In the genomic region with DNA sequence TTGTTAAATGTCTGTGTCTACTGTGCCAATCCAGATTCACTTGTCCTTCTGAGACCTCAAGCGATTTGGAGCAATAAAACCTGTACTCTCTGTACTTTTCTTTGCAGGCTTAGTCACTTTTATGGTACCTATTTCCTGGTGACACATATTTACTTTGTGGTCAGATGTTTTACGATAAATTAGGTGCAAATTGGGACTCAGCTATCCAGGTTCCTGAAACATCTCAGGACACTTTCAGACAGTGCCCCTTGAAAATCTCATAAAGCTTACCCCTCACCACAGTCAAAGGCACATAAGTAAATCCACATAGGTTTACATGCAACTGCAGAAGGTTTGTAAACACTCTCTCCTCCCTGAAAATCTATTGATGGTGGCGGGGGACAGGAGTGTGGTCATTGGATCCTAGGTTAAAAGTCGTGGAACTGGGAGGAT, we compare ENCODE assay signal across 13 cellular contexts.
DNase-seq lines count a peak whose midpoint lies in the region; ATAC-seq, FAIRE-seq and TF ChIP-seq lines count a peak whose summit lies in the region.
"Had no signal": no experiment of that assay in that cellular context is flagged by ENCODE, and none has a peak within 500 bp of the region (broad histone marks: within the 10 kb centered on the region; RNA-seq: fewer than 3 reads in every experiment).

No MANE protein-coding gene starts in this region.

- H4K20me1 ChIP-seq in HCT116 (ENCODE audit: insufficient read depth), result no peaks in the 10 kb centered on the region
- H4K20me1 ChIP-seq: BLaER1 treated with 17β-estradiol and CSF1 and Interleukin-3, amounts not matched to agents 10 nM and 100 nM had no signal

- FAIRE-seq in small intestine (lab: Jason Lieb, UNC), result peak; percentile 19
- FAIRE-seq: GM12891 had no signal

- CTCF ChIA-PET in HCT116 (lab: Charles Lee), result no interaction called here

- intact Hi-C loops in HCT116 (cut with micrococcal nuclease), result loop anchor here (5.0 to 10.0 kb wide), 2 partner anchors 248 to 436 kb away; no protein-coding TSS in a partner anchor
- intact Hi-C loops in Right ventricle myocardium inferior (cut with DNase I), result no loop called here

- H3K4me1 ChIP-seq in HCT116 (ENCODE audit: control insufficient read depth in 1 of 2, insufficient read depth in 2 of 2, low read length in 2 of 2) (peaks cover 64 to 67% of the 10 kb centered on the region in 2 experiments), foreskin keratinocyte (peaks cover 15% of the 10 kb centered on the region), small intestine (ENCODE audit: control insufficient read depth in 2 of 2, insufficient read depth in 1 of 2, low read depth in 1 of 2, low read length in 1 of 2) (peaks cover 4 to 5% of the 10 kb centered on the region in 2 donors)

- no peaks in the 10 kb centered on the region for H3K36me3 ChIP-seq in HCT116 (ENCODE audit: control insufficient read depth in 1 of 2, insufficient read depth in 2 of 2, low read length in 2 of 2)
- no peaks in the 10 kb centered on the region for H3K36me3 ChIP-seq in small intestine (ENCODE audit: control insufficient read depth in 2 of 2, insufficient read depth in 2 of 2, low read length in 2 of 2)
- H3K36me3 ChIP-seq: BLaER1 treated with 17β-estradiol and CSF1 and Interleukin-3, amounts not matched to agents 10 nM and 100 nM had no signal

- H2AFZ ChIP-seq in HCT116 (ENCODE audit: low read depth, low read length, poor library complexity, severe bottlenecking), result peak overlapping the region; percentile 67

- H3K4me2 ChIP-seq in HCT116 (ENCODE audit: low read length), result peak overlapping the region; percentile 66
- H3K4me2 ChIP-seq: BLaER1 treated with 17β-estradiol and CSF1 and Interleukin-3, amounts not matched to agents 10 nM and 100 nM had no signal

- POLR2A ChIA-PET in HCT116 (lab: Charles Lee), result interaction anchor here (0.7 kb wide), 1 partner anchor 439 kb away, joined by 3 read pairs; the partner anchor contains the start of gene EFNB2

- H3K27ac ChIP-seq in HCT116 (ENCODE audit: low read depth, low read length), result peak overlapping the region; percentile 65
- no peak overlapping the region for H3K27ac ChIP-seq in foreskin keratinocyte
- peak overlapping the region; percentile 68 to 89 for H3K27ac ChIP-seq in small intestine (ENCODE audit: low read depth in 1 of 2, low read length in 1 of 2)
- H3K27ac ChIP-seq: BLaER1 treated with 17β-estradiol and CSF1 and Interleukin-3, amounts not matched to agents 10 nM and 100 nM; dorsolateral prefrontal cortex had no signal

- BruUV-seq in HCT116 (replicated peaks; lab: Mats Ljungman, UMichigan), result no TSS peak

- RAD21 ChIA-PET in HCT116 (lab: Charles Lee; ENCODE audit: low non-redundant PET in 1 of 2, low total read pairs in 2 of 2, uncharacterized antibody in 2 of 2, unreplicated experiment in 2 of 2), result no interaction called here

- TF ChIP-seq POLR2A in HCT116 (IDR thresholded peaks at IDR 0.05; ENCODE audit: borderline replicate concordance, extremely low read depth, insufficient read depth, insufficient read length), result no peak

- H3K9me2 ChIP-seq in HCT116 (ENCODE audit: insufficient read depth), result no peaks in the 10 kb centered on the region

- H3K27me3 ChIP-seq in HCT116 (ENCODE audit: insufficient read depth, low read length), result no peaks in the 10 kb centered on the region
- H3K27me3 ChIP-seq in foreskin keratinocyte, result no peaks in the 10 kb centered on the region
- H3K27me3 ChIP-seq in small intestine (ENCODE audit: control insufficient read depth in 2 of 2, insufficient read depth in 2 of 2, low read length in 2 of 2), result no peaks in the 10 kb centered on the region
- H3K27me3 ChIP-seq: BLaER1 treated with 17β-estradiol and CSF1 and Interleukin-3, amounts not matched to agents 10 nM and 100 nM; dorsolateral prefrontal cortex had no signal

- 11 to 57% (median 34%) methylated on average over 4 of the region's 4 CpGs for WGBS in small intestine, 3 donors

- peak; percentile 86 for DNase-seq in HCT116 (ENCODE audit: low read depth, low spot score)
- peak; percentile 45 for DNase-seq in RKO (ENCODE audit: low spot score)
- no peak for DNase-seq in foreskin keratinocyte
- DNase-seq in small intestine, result peak; percentile 95
- DNase-seq in HK-2 (ENCODE audit: unreplicated experiment), result no peak
- DNase-seq in Right ventricle myocardium inferior (ENCODE audit: missing footprints), result no peak
- DNase-seq: dorsolateral prefrontal cortex; Kasumi-1; NCI-H1694; stimulated activated naive B cell treated with anti-CD40 and anti-IgM and Interleukin-4, amounts not matched to agents 10 μg/mL and 1 μg/mL and 100 μg/mL, for 72 hours had no signal

- no peaks in the 10 kb centered on the region for H3K9me3 ChIP-seq in HCT116 (ENCODE audit: control insufficient read depth in 1 of 2, insufficient read depth in 1 of 2, low read depth in 1 of 2, low read length in 2 of 2)
- no peaks in the 10 kb centered on the region for H3K9me3 ChIP-seq in small intestine (ENCODE audit: control insufficient read depth, low read depth)
- H3K9me3 ChIP-seq: BLaER1 treated with 17β-estradiol and CSF1 and Interleukin-3, amounts not matched to agents 10 nM and 100 nM had no signal

- H3K9ac ChIP-seq in HCT116 (ENCODE audit: low read length), result no peak overlapping the region; the same call in 1 of the 2 replicates
- H3K9ac ChIP-seq: BLaER1 treated with 17β-estradiol and CSF1 and Interleukin-3, amounts not matched to agents 10 nM and 100 nM had no signal

- TF ChIP-seq CTCF in HCT116 (IDR thresholded peaks at IDR 0.05 in 2 of 3, conservative IDR thresholded peaks at IDR 0.05 in 1 of 3; ENCODE audit: borderline replicate concordance in 1 of 3, insufficient read depth in 1 of 3, low read depth in 2 of 3, low read length in 2 of 3) (no peak), foreskin keratinocyte (conservative IDR thresholded peaks at IDR 0.05) (no peak)

- no peaks in the 10 kb centered on the region for H3K79me2 ChIP-seq in HCT116 (ENCODE audit: insufficient read depth, low read length)

- peak; percentile 40; the same call in 1 of the 2 replicates for TF ChIP-seq RAD21 in HCT116 (IDR thresholded peaks at IDR 0.05; ENCODE audit: low read depth)

- peak; percentile 77 for ATAC-seq in HCT116
- ATAC-seq in foreskin keratinocyte, result peak; percentile 71
- ATAC-seq in GM19328 (IDR thresholded peaks at IDR 0.05; ENCODE audit: unreplicated experiment), result no peak
- ATAC-seq in Right ventricle myocardium inferior, result no peak
- ATAC-seq: stimulated activated naive B cell treated with anti-CD40 and anti-IgM and Interleukin-4, amounts not matched to agents 10 μg/mL and 1 μg/mL and 100 μg/mL, for 72 hours had no signal

- H3K4me3 ChIP-seq in HCT116 (replicated peaks in 1 of 2; ENCODE audit: low read depth in 1 of 2, low read length in 2 of 2), result peak overlapping the region in 1 of 2 experiments; percentile 18; a peak in 1 of 4 replicates
- H3K4me3 ChIP-seq in small intestine (ENCODE audit: low read depth in 1 of 2, low read length in 2 of 2), result no peak overlapping the region
- H3K4me3 ChIP-seq: BLaER1 treated with 17β-estradiol and CSF1 and Interleukin-3, amounts not matched to agents 10 nM and 100 nM; dorsolateral prefrontal cortex had no signal

TF ChIP-seq in HCT116, 20 proteins besides CTCF, POLR2A, EP300 and RAD21 (continues in another document):
- no peak for TF ChIP-seq EZH2phosphoT487 (IDR thresholded peaks at IDR 0.05; ENCODE audit: borderline replicate concordance)
- TF ChIP-seq SIN3A (IDR thresholded peaks at IDR 0.05; ENCODE audit: low read depth), result peak; percentile 64; the same call in 1 of the 2 replicates
- peak; percentile 75 for TF ChIP-seq CEBPB (IDR thresholded peaks at IDR 0.05; ENCODE audit: low read depth)
- no peak for TF ChIP-seq ZBTB33 (IDR thresholded peaks at IDR 0.05; ENCODE audit: extremely low read depth, insufficient replicate concordance, low read length)
- peak; percentile 62; the same call in 1 of the 2 replicates for TF ChIP-seq SRF (IDR thresholded peaks at IDR 0.05; ENCODE audit: low read depth)
- TF ChIP-seq EZH2 (IDR thresholded peaks at IDR 0.05), result no peak
- peak; percentile 52; the same call in 1 of the 2 replicates for TF ChIP-seq POLR2AphosphoS5 (IDR thresholded peaks at IDR 0.05; ENCODE audit: low read depth, low read length)
- peak; percentile 91 for TF ChIP-seq FOSL1 (IDR thresholded peaks at IDR 0.05; ENCODE audit: low read depth)
- no peak for TF ChIP-seq ATF3 (IDR thresholded peaks at IDR 0.05)
- peak; percentile 94 for TF ChIP-seq JUND (IDR thresholded peaks at IDR 0.05)
- peak; percentile 58; the same call in 1 of the 2 replicates for TF ChIP-seq MAX (IDR thresholded peaks at IDR 0.05)
- TF ChIP-seq EGR1 (IDR thresholded peaks at IDR 0.05; ENCODE audit: low read depth), result no peak
- TF ChIP-seq SP1 (IDR thresholded peaks at IDR 0.05; ENCODE audit: low read depth), result peak; percentile 93

Comparison
In these comparisons a context has a peak if more than half of its experiments do, and no peak if none do; other contexts are left out.
1. ATAC-seq: peak in HCT116 (single experiment) and foreskin keratinocyte (single experiment); none in GM19328 (single experiment) and Right ventricle myocardium inferior (single experiment).
2. DNase-seq: peak in HCT116 (single experiment), RKO (single experiment) and small intestine (single experiment); none in foreskin keratinocyte (0 of 2), HK-2 (single experiment) and Right ventricle myocardium inferior (single experiment).